ENCODE assay signal across 19 cellular contexts in the genomic region with DNA sequence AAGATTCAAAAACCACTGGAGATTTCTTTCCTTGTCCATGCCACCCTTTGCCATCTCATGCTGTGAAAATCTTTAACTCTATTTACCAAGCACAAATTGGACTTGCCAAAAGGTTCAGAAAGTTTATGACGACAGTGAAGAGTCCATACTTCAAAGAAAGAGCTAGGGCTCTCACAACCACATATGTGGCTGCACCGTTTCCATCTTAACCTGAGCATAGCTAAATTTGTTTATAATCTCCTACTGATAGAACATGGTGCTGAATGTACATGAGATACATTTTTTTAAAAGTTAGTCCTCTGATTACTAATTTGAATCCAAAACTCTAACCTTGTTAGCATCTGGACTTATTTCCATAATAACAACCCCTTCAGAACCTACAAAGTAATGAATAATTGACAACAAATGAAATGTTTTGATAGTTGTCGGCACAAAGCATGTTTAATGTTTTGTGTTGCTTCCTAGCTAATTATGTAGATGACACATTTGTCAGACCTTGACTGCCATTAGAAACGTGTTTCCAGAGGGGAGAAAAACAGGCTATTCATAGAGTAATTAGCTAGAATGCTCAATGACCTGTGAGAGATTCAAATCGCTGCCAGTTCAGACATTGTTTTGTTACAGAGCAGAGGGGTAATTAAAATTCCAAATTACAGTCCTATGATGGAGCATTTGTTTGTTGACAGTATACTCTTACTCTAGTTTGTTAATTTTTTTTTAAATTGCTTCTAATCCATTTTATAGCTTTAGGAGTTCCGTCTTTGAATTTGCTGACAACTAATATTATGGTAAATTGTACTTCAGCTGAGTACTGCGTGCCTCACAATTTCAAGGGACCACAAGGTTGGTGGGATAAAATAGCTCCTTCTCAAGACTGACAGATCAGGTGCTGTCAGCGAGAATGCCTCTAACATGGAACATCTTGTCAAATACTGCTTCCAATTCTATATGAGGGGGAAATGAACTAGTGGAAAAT. TPM values are rescaled to one million over a fixed set of nuclear protein-coding genes. Genes with fewer than 3 reads are reported as not detected.
A peak's percentile ranks its signal among the peaks of the same experiment; 100 is the strongest.
DNase-seq lines count a peak whose midpoint lies in the region; ATAC-seq, FAIRE-seq and TF ChIP-seq lines count a peak whose summit lies in the region.
"Had no signal": no experiment of that assay in that cellular context is flagged by ENCODE, and none has a peak within 500 bp of the region (broad histone marks: within the 10 kb centered on the region; RNA-seq: fewer than 3 reads in every experiment).

No MANE protein-coding gene starts in this region.

- H3K27ac ChIP-seq in CD4-positive, alpha-beta memory T cell (ENCODE audit: low read depth, low read length) = no peak overlapping the region
- H3K27ac ChIP-seq in OCI-LY1 (ENCODE audit: low read depth, low read length, poor library complexity, severe bottlenecking) (peak overlapping the region; percentile 56), coronary artery (no peak overlapping the region), MM.1S (ENCODE audit: low read length) (no peak overlapping the region)
- H3K27ac ChIP-seq: BLaER1 treated with 17β-estradiol and CSF1 and Interleukin-3, amounts not matched to agents 10 nM and 100 nM had no signal

- ATAC-seq in naive B cell (ENCODE audit: low read depth in 2 of 2) = no peak
- no peak for ATAC-seq in HG03025 (IDR thresholded peaks at IDR 0.05; ENCODE audit: low FRiP score, unreplicated experiment)
- ATAC-seq: Right ventricle myocardium inferior had no signal

- intact Hi-C loops in CD4-positive, alpha-beta memory T cell (cut with micrococcal nuclease) = no loop called here

- POLR2A ChIA-PET in CD4-positive, alpha-beta memory T cell (lab: Charles Lee; ENCODE audit: partially characterized antibody) = interaction anchor here (1.1 to 9.1 kb wide), 8 partner anchors 12 to 98 kb away, joined by 3 to 90 read pairs (median 7); a partner anchor contains a TSS

- no peak overlapping the region for H3K4me3 ChIP-seq in CD4-positive, alpha-beta memory T cell (ENCODE audit: low read length in 2 of 2)
- H3K4me3 ChIP-seq in OCI-LY1 (ENCODE audit: low read depth, low read length, poor library complexity, severe bottlenecking) (peak overlapping the region; percentile 8), coronary artery (no peak overlapping the region), MM.1S (ENCODE audit: low read length) (no peak overlapping the region)
- H3K4me3 ChIP-seq: BLaER1 treated with 17β-estradiol and CSF1 and Interleukin-3, amounts not matched to agents 10 nM and 100 nM had no signal

- H3K9ac ChIP-seq in OCI-LY1 (ENCODE audit: low read length) (peak overlapping the region; percentile 18; the same call in 1 of the 2 replicates), MM.1S (ENCODE audit: low read length) (no peak overlapping the region)
- H3K9ac ChIP-seq: BLaER1 treated with 17β-estradiol and CSF1 and Interleukin-3, amounts not matched to agents 10 nM and 100 nM had no signal

- H3K4me1 Mint-ChIP-seq in CD4-positive, alpha-beta memory T cell = peaks cover 67 to 88% (median 80%) of the 10 kb centered on the region in 4 donors
- peaks cover 43 to 79% (median 65%) of the 10 kb centered on the region in 3 donors for H3K4me1 Mint-ChIP-seq in naive B cell

- H3K4me3 Mint-ChIP-seq in CD4-positive, alpha-beta memory T cell = peak overlapping the region in 3 of 8 donors; percentile 9 to 62 (median 55)
- peak overlapping the region in 2 of 8 donors; percentile 16 to 50 for H3K4me3 Mint-ChIP-seq in naive B cell

- H3K9me2 ChIP-seq in OCI-LY1 (ENCODE audit: low read depth, low read length) (no peaks in the 10 kb centered on the region), MM.1S (replicated peaks; ENCODE audit: insufficient read depth, low read length) (no peaks in the 10 kb centered on the region)

- TF ChIP-seq CTCF in OCI-LY1 (IDR thresholded peaks at IDR 0.05; ENCODE audit: low read length) = no peak
- TF ChIP-seq CTCF in coronary artery (IDR thresholded peaks at IDR 0.05) = no peak
- no peak for TF ChIP-seq CTCF in MM.1S (IDR thresholded peaks at IDR 0.05; ENCODE audit: low read length)

- no peak overlapping the region for H2AFZ ChIP-seq in OCI-LY1 (ENCODE audit: low read length)
- no peak overlapping the region for H2AFZ ChIP-seq in MM.1S (ENCODE audit: low read length)

- CTCF ChIA-PET in CD4-positive, alpha-beta memory T cell (lab: Charles Lee; ENCODE audit: partially characterized antibody) = interaction anchor here (0.8 to 10.7 kb wide), 35 partner anchors 10 to 329 kb away, joined by 3 to 227 read pairs (median 8); a partner anchor contains a TSS

- H3K9me3 Mint-ChIP-seq in CD4-positive, alpha-beta memory T cell = no peaks in the 10 kb centered on the region
- no peaks in the 10 kb centered on the region for H3K9me3 Mint-ChIP-seq in naive B cell

- peaks cover 38 to 57% of the 10 kb centered on the region in 2 donors for H3K36me3 Mint-ChIP-seq in CD4-positive, alpha-beta memory T cell
- peaks cover 7 to 19% of the 10 kb centered on the region in 2 donors for H3K36me3 Mint-ChIP-seq in naive B cell

- H3K4me2 ChIP-seq in OCI-LY1 (ENCODE audit: low read length) (peak overlapping the region; percentile 78), MM.1S (ENCODE audit: low read depth, low read length) (no peak overlapping the region)
- H3K4me2 ChIP-seq: BLaER1 treated with 17β-estradiol and CSF1 and Interleukin-3, amounts not matched to agents 10 nM and 100 nM had no signal

- no peaks in the 10 kb centered on the region for H3K36me3 ChIP-seq in CD4-positive, alpha-beta memory T cell (ENCODE audit: insufficient read depth, low read length)
- H3K36me3 ChIP-seq in OCI-LY1 (ENCODE audit: insufficient read depth, low read length) (peaks cover 43% of the 10 kb centered on the region; the same call in 1 of the 2 replicates), MM.1S (replicated peaks; ENCODE audit: insufficient read depth, low read length) (no peaks in the 10 kb centered on the region)

- H3K79me2 ChIP-seq in OCI-LY1 (ENCODE audit: insufficient read depth, low read length) (peaks cover 62% of the 10 kb centered on the region), MM.1S (ENCODE audit: low read length) (no peaks in the 10 kb centered on the region)

- H3K27me3 Mint-ChIP-seq in CD4-positive, alpha-beta memory T cell = no peaks in the 10 kb centered on the region
- H3K27me3 Mint-ChIP-seq in naive B cell = no peaks in the 10 kb centered on the region

- peak; percentile 52 for FAIRE-seq in GM19239 (lab: Jason Lieb, UNC)

- H4K20me1 ChIP-seq in OCI-LY1 (ENCODE audit: insufficient read depth, low read length) (no peaks in the 10 kb centered on the region), MM.1S (ENCODE audit: insufficient read depth, low read length) (no peaks in the 10 kb centered on the region)

- no peaks in the 10 kb centered on the region for H3K9me3 ChIP-seq in CD4-positive, alpha-beta memory T cell (ENCODE audit: control insufficient read depth in 1 of 2, low read length in 2 of 2)
- H3K9me3 ChIP-seq in OCI-LY1 (ENCODE audit: low read length) = no peaks in the 10 kb centered on the region
- H3K9me3 ChIP-seq in MM.1S (replicated peaks; ENCODE audit: insufficient read depth, low read length) = no peaks in the 10 kb centered on the region
- H3K9me3 ChIP-seq: BLaER1 treated with 17β-estradiol and CSF1 and Interleukin-3, amounts not matched to agents 10 nM and 100 nM had no signal

- no peak for DNase-seq in CD4-positive, alpha-beta memory T cell
- DNase-seq in GM19239 (ENCODE audit: insufficient read length, low spot score) = no peak
- DNase-seq in naive B cell = no peak
- no peak for DNase-seq in coronary artery (ENCODE audit: low spot score)
- no peak for DNase-seq in MM.1S
- no peak for DNase-seq in activated CD8-positive, alpha-beta memory T cell treated with anti-CD3 and anti-CD28 coated beads for 24 hours
- DNase-seq: activated CD4-positive, alpha-beta T cell treated with anti-CD3 and anti-CD28 coated beads, Interleukin-2, amount 50 U/mL, for 1 hour; activated gamma-delta T cell treated with Interleukin-2 at 50 U/mL for 16 hours; head of caudate nucleus; islet precursor cell; KBM-7; mesendoderm; stimulated activated CD4-positive, alpha-beta T cell treated with anti-CD3 and anti-CD28 coated beads, Interleukin-4, amount 100 ng/mL, for 4 hours; T-helper 9 cell; trophoblast cell had no signal

- H3F3A ChIP-seq in OCI-LY1 (ENCODE audit: insufficient read depth, low read length) (no peaks in the 10 kb centered on the region; the same call in 1 of the 2 replicates), MM.1S (ENCODE audit: insufficient read depth, low read length) (no peaks in the 10 kb centered on the region)

- H3K4me1 ChIP-seq in CD4-positive, alpha-beta memory T cell (ENCODE audit: insufficient read depth, low read length) = peaks cover 91% of the 10 kb centered on the region
- H3K4me1 ChIP-seq in OCI-LY1 (ENCODE audit: insufficient read depth, low read length, severe bottlenecking) (peaks cover 67% of the 10 kb centered on the region), MM.1S (ENCODE audit: low read length) (no peaks in the 10 kb centered on the region)

- H3K27ac Mint-ChIP-seq in CD4-positive, alpha-beta memory T cell = peak overlapping the region; percentile 62 to 90 (median 82)
- H3K27ac Mint-ChIP-seq in naive B cell = peak overlapping the region in 4 of 6 donors; percentile 39 to 88 (median 73)

- H3K27me3 ChIP-seq in CD4-positive, alpha-beta memory T cell (ENCODE audit: insufficient read depth, low read length) = no peaks in the 10 kb centered on the region
- H3K27me3 ChIP-seq in OCI-LY1 (ENCODE audit: insufficient read depth, low read length) (no peaks in the 10 kb centered on the region), MM.1S (replicated peaks; ENCODE audit: insufficient read depth, low read length) (no peaks in the 10 kb centered on the region)
- H3K27me3 ChIP-seq: BLaER1 treated with 17β-estradiol and CSF1 and Interleukin-3, amounts not matched to agents 10 nM and 100 nM had no signal

RNA-seq across cellular contexts. Expression of a gene that starts 31.8 kb away (rescaled TPM):
- total RNA-seq in CD4-positive, alpha-beta memory T cell = 100 to 1,000 TPM; 218 to 225 TPM
- 100 to 1,000 TPM; 506 to 524 TPM for polyA plus RNA-seq in CD4-positive, alpha-beta memory T cell
- 100 to 1,000 TPM; 183 to 264 (median 210) TPM for polyA plus RNA-seq in naive B cell (ENCODE audit: low read depth in 6 of 6)
